10 cellular contexts compared by ENCODE assay signal in the genomic region with DNA sequence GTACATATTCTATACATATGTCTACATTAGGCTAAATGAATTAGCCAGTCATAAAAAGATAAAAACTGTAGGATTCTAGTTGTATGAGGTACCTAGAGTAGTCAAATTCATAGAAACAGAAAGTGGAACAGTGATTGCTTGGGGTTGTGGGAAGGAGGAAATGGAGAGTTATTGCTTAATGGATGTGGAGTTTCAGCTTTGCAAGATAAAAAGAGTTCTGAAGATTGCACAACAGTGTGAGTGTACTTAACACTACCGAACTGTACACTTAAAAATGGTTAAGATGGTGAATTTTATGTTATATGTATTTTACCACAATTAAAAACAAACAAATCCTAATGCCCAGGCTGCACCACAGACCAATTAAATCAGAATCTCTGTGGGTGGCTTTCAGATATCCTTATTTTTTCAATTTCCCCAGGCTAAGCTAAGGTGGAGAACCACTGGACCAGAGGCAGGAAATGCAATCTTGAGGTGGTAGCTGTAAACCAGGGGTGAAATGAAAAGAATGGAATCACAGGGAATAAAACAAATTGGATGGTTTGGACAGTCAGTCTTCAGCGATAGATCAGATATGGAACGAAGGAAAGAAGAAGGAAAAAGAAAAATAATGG.
DNase-seq lines count a peak whose midpoint lies in the region; ATAC-seq and TF ChIP-seq lines count a peak whose summit lies in the region.
"Had no signal": no experiment of that assay in that cellular context is flagged by ENCODE, and none has a peak within 500 bp of the region (broad histone marks: within the 10 kb centered on the region; RNA-seq: fewer than 3 reads in every experiment).

No MANE protein-coding gene starts in this region.

- DNase-seq in activated CD4-positive, CD25-positive, alpha-beta regulatory T cell treated with anti-CD3 and anti-CD28 coated beads, Interleukin-2, amount 50 U/mL, for 72 hours, result no peak
- DNase-seq in NOMO-1 treated with DMSO at 0.1 percent for 48 hours (lab: John Stamatoyannopoulos, UW; ENCODE audit: unreplicated experiment) (peak; percentile 99), fibroblast of gingiva (ENCODE audit: low read depth) (peak; percentile 66), smooth muscle cell (lab: John Stamatoyannopoulos, UW; ENCODE audit: unreplicated experiment) (no peak), NCI-H748 (lab: John Stamatoyannopoulos, UW; ENCODE audit: unreplicated experiment) (no peak)
- no peak for DNase-seq in stimulated activated CD4-positive, alpha-beta T cell treated with anti-CD3 and anti-CD28 coated beads, Interleukin-4, amount 100 ng/mL, for 4 hours
- DNase-seq: NCI-H82, nucleus accumbens had no signal

- no peaks in the 10 kb centered on the region for H3F3A ChIP-seq in smooth muscle cell (ENCODE audit: low read depth)

- no peak overlapping the region for H2AFZ ChIP-seq in smooth muscle cell (ENCODE audit: low read depth)

- TF ChIP-seq CTCF in smooth muscle cell (IDR thresholded peaks at IDR 0.05; ENCODE audit: borderline replicate concordance, insufficient read depth, poor library complexity, severe bottlenecking), result no peak

- H3K4me1 ChIP-seq in smooth muscle cell (ENCODE audit: low read depth), result no peaks in the 10 kb centered on the region

- 65% methylated on average over 3 of the region's 3 CpGs for WGBS in smooth muscle cell (ENCODE audit: low lambda C conversion rate)

- H3K36me3 ChIP-seq in smooth muscle cell (ENCODE audit: low read depth), result no peaks in the 10 kb centered on the region

- peak; percentile 37 to 54 for ATAC-seq in activated CD4-positive, CD25-positive, alpha-beta regulatory T cell treated with anti-CD3 and anti-CD28 coated beads, Interleukin-2, amount 50 U/mL, for 24 hours
- no peak for ATAC-seq in GM21529 (IDR thresholded peaks at IDR 0.05; ENCODE audit: unreplicated experiment)

- H3K4me2 ChIP-seq in smooth muscle cell, result peak overlapping the region; percentile 59

- H3K9ac ChIP-seq in smooth muscle cell (ENCODE audit: low read depth), result no peak overlapping the region

- no peak overlapping the region for H3K4me3 ChIP-seq in smooth muscle cell

- H3K79me2 ChIP-seq in smooth muscle cell (ENCODE audit: low read depth), result no peaks in the 10 kb centered on the region

- peak overlapping the region; percentile 2 for H3K27ac ChIP-seq in smooth muscle cell (ENCODE audit: low read depth)

- no peaks in the 10 kb centered on the region for H4K20me1 ChIP-seq in smooth muscle cell (ENCODE audit: low read depth)

- no peaks in the 10 kb centered on the region for H3K9me3 ChIP-seq in smooth muscle cell (replicated peaks; ENCODE audit: low read depth)

- no peaks in the 10 kb centered on the region for H3K27me3 ChIP-seq in smooth muscle cell (ENCODE audit: low read depth)

Comparison
In these comparisons a context has a peak if more than half of its experiments do, and no peak if none do; other contexts are left out.
1. DNase-seq: peak in NOMO-1 treated with DMSO at 0.1 percent for 48 hours (single experiment) and fibroblast of gingiva (single experiment); none in activated CD4-positive, CD25-positive, alpha-beta regulatory T cell treated with anti-CD3 and anti-CD28 coated beads, Interleukin-2, amount 50 U/mL, for 72 hours (single experiment), smooth muscle cell (single experiment), stimulated activated CD4-positive, alpha-beta T cell treated with anti-CD3 and anti-CD28 coated beads, Interleukin-4, amount 100 ng/mL, for 4 hours (0 of 2) and NCI-H748 (single experiment).